In genomic region chr9:114084282-114085073, GRCh38 we compare ENCODE assay signal across 20 cellular contexts. TPM values are rescaled to one million over a fixed set of nuclear protein-coding genes. Genes with fewer than 3 reads are reported as not detected.
DNase-seq lines count a peak whose midpoint lies in the region; ATAC-seq and TF ChIP-seq lines count a peak whose summit lies in the region.
"Had no signal": no experiment of that assay in that cellular context is flagged by ENCODE, and none has a peak within 500 bp of the region (broad histone marks: within the 10 kb centered on the region; RNA-seq: fewer than 3 reads in every experiment).

No MANE protein-coding gene starts in this region.

- no peaks in the 10 kb centered on the region; the same call in 1 of the 2 replicates for H3K36me3 ChIP-seq in WERI-Rb-1
- no peaks in the 10 kb centered on the region for H3K36me3 ChIP-seq in spleen
- H3K36me3 ChIP-seq: SJCRH30 had no signal

- no peaks in the 10 kb centered on the region for H3K9me3 ChIP-seq in WERI-Rb-1 (ENCODE audit: severe bottlenecking)
- no peaks in the 10 kb centered on the region for H3K9me3 ChIP-seq in spleen

- H3K4me3 Mint-ChIP-seq in CD14-positive monocyte: no peak overlapping the region
- H3K4me3 Mint-ChIP-seq in activated CD8-positive, alpha-beta T cell treated with anti-CD3 and anti-CD28 coated beads, Interleukin-2, amount 10 ng/mL, durations not matched to agents 7 days and 5 days: no peak overlapping the region
- no peak overlapping the region for H3K4me3 Mint-ChIP-seq in activated CD4-positive, alpha-beta T cell treated with anti-CD3 and anti-CD28 coated beads, Interleukin-2, amount 10 ng/mL, durations not matched to agents 24 days and 14 days
- H3K4me3 Mint-ChIP-seq: CD4-positive, CD25-positive, alpha-beta regulatory T cell had no signal

- intact Hi-C loops in CD14-positive monocyte (cut with micrococcal nuclease) (no loop called here), spleen (cut with DNase I; ENCODE audit: low total_unique reads) (loop anchor here (10.0 kb wide), 1 partner anchor 210 kb away; no protein-coding TSS in a partner anchor)
- intact Hi-C loops in activated CD4-positive, alpha-beta T cell treated with anti-CD3 and anti-CD28 coated beads, Interleukin-2, amount 10 ng/mL, durations not matched to agents 24 days and 14 days (cut with micrococcal nuclease): no loop called here

- H3K27me3 Mint-ChIP-seq in CD14-positive monocyte (ENCODE audit: low read depth in 3 of 3): peaks cover 0 to 4% (median 3%) of the 10 kb centered on the region in 3 donors
- H3K27me3 Mint-ChIP-seq in activated CD8-positive, alpha-beta T cell treated with anti-CD3 and anti-CD28 coated beads, Interleukin-2, amount 10 ng/mL, durations not matched to agents 7 days and 5 days (ENCODE audit: low read depth): no peaks in the 10 kb centered on the region
- H3K27me3 Mint-ChIP-seq in activated CD4-positive, alpha-beta T cell treated with anti-CD3 and anti-CD28 coated beads, Interleukin-2, amount 10 ng/mL, durations not matched to agents 24 days and 14 days: peaks cover 3% of the 10 kb centered on the region
- H3K27me3 Mint-ChIP-seq: CD4-positive, CD25-positive, alpha-beta regulatory T cell had no signal

- peaks cover 0 to 7% (median 0%) of the 10 kb centered on the region in 7 donors for H3K9me3 Mint-ChIP-seq in CD14-positive monocyte
- H3K9me3 Mint-ChIP-seq in activated CD8-positive, alpha-beta T cell treated with anti-CD3 and anti-CD28 coated beads, Interleukin-2, amount 10 ng/mL, durations not matched to agents 7 days and 5 days (ENCODE audit: insufficient read depth): no peaks in the 10 kb centered on the region
- no peaks in the 10 kb centered on the region for H3K9me3 Mint-ChIP-seq in activated CD4-positive, alpha-beta T cell treated with anti-CD3 and anti-CD28 coated beads, Interleukin-2, amount 10 ng/mL, durations not matched to agents 24 days and 14 days
- H3K9me3 Mint-ChIP-seq: CD4-positive, CD25-positive, alpha-beta regulatory T cell had no signal

- no peak for ATAC-seq in activated CD8-positive, alpha-beta T cell treated with anti-CD3 and anti-CD28 coated beads, Interleukin-2, amount 10 ng/mL, durations not matched to agents 7 days and 5 days
- ATAC-seq: PC-3 had no signal

- 71 to 83% (median 75%) methylated on average over 11 of the region's 11 CpGs for WGBS in spleen, 5 donors

- H3K4me1 Mint-ChIP-seq in CD14-positive monocyte: peaks cover 2% of the 10 kb centered on the region
- H3K4me1 Mint-ChIP-seq in activated CD8-positive, alpha-beta T cell treated with anti-CD3 and anti-CD28 coated beads, Interleukin-2, amount 10 ng/mL, durations not matched to agents 7 days and 5 days (ENCODE audit: low read depth): no peaks in the 10 kb centered on the region
- H3K4me1 Mint-ChIP-seq in activated CD4-positive, alpha-beta T cell treated with anti-CD3 and anti-CD28 coated beads, Interleukin-2, amount 10 ng/mL, durations not matched to agents 24 days and 14 days: peaks cover 2% of the 10 kb centered on the region

- TF ChIP-seq CTCF in CD14-positive monocyte (IDR thresholded peaks at IDR 0.05): no peak
- TF ChIP-seq CTCF in WERI-Rb-1 (IDR thresholded peaks at IDR 0.05; ENCODE audit: low read depth, low read length): no peak
- TF ChIP-seq CTCF in spleen (IDR thresholded peaks at IDR 0.05 in 8 of 11, conservative IDR thresholded peaks at IDR 0.05 in 3 of 11): no peak

- CTCF ChIA-PET in activated CD8-positive, alpha-beta T cell treated with anti-CD3 and anti-CD28 coated beads, Interleukin-2, amount 10 ng/mL, durations not matched to agents 7 days and 5 days (lab: Charles Lee): interaction anchor here (1.2 to 3.7 kb wide), 5 partner anchors 23 to 423 kb away, joined by 3 to 37 read pairs (median 15); no protein-coding TSS in a partner anchor

- POLR2A ChIA-PET in activated CD8-positive, alpha-beta T cell treated with anti-CD3 and anti-CD28 coated beads, Interleukin-2, amount 10 ng/mL, durations not matched to agents 7 days and 5 days (lab: Charles Lee): no interaction called here

- TF ChIP-seq POLR2A in spleen (IDR thresholded peaks at IDR 0.05): no peak

- no peak overlapping the region for H3K27ac Mint-ChIP-seq in CD14-positive monocyte
- H3K27ac Mint-ChIP-seq in activated CD8-positive, alpha-beta T cell treated with anti-CD3 and anti-CD28 coated beads, Interleukin-2, amount 10 ng/mL, durations not matched to agents 7 days and 5 days: no peak overlapping the region
- no peak overlapping the region for H3K27ac Mint-ChIP-seq in activated CD4-positive, alpha-beta T cell treated with anti-CD3 and anti-CD28 coated beads, Interleukin-2, amount 10 ng/mL, durations not matched to agents 24 days and 14 days
- H3K27ac Mint-ChIP-seq: CD4-positive, CD25-positive, alpha-beta regulatory T cell had no signal

- no peaks in the 10 kb centered on the region for H3K36me3 Mint-ChIP-seq in CD14-positive monocyte
- no peaks in the 10 kb centered on the region for H3K36me3 Mint-ChIP-seq in activated CD8-positive, alpha-beta T cell treated with anti-CD3 and anti-CD28 coated beads, Interleukin-2, amount 10 ng/mL, durations not matched to agents 7 days and 5 days (ENCODE audit: low read depth)
- no peaks in the 10 kb centered on the region for H3K36me3 Mint-ChIP-seq in activated CD4-positive, alpha-beta T cell treated with anti-CD3 and anti-CD28 coated beads, Interleukin-2, amount 10 ng/mL, durations not matched to agents 24 days and 14 days (ENCODE audit: low read depth)
- H3K36me3 Mint-ChIP-seq: CD4-positive, CD25-positive, alpha-beta regulatory T cell had no signal

- DNase-seq in CD14-positive monocyte (ENCODE audit: low spot score) (peak; percentile 34), WERI-Rb-1 (no peak), medulla oblongata (ENCODE audit: extremely low spot score) (peak; percentile 16), spleen (peak; percentile 24), NCI-H82 (lab: John Stamatoyannopoulos, UW) (no peak), NOMO-1 treated with dmso at 0.1 percent for 144 hours (lab: John Stamatoyannopoulos, UW; ENCODE audit: unreplicated experiment) (no peak)
- no peak for DNase-seq in activated CD8-positive, alpha-beta T cell treated with anti-CD3 and anti-CD28 coated beads, Interleukin-2, amount 10 ng/mL, durations not matched to agents 7 days and 5 days
- DNase-seq in activated CD4-positive, alpha-beta T cell treated with anti-CD3 and anti-CD28 coated beads, Interleukin-2, amount 10 ng/mL, durations not matched to agents 24 days and 14 days: no peak
- DNase-seq: CD4-positive, CD25-positive, alpha-beta regulatory T cell; COR-L47; KG1; NCI-H1105 treated with DMSO at 0.1 percent for 48 hours; NCI-H1694; NCI-H2081 treated with DMSO at 0.1 percent for 48 hours; NCI-H510A; NCI-H748 treated with DMSO at 0.1 percent for 48 hours; RPMI8226 had no signal

- peaks cover 0 to 4% (median 0%) of the 10 kb centered on the region in 6 donors for H3K4me1 ChIP-seq in spleen

- H3K27me3 ChIP-seq in WERI-Rb-1 (ENCODE audit: insufficient read depth, low read depth, severe bottlenecking) (no peaks in the 10 kb centered on the region), spleen (replicated peaks in 1 of 7) (peaks cover 0 to 8% (median 0%) of the 10 kb centered on the region in 7 donors)
- H3K27me3 ChIP-seq: SJCRH30 had no signal

- H3K4me3 ChIP-seq in WERI-Rb-1 (ENCODE audit: low read depth, low read length) (no peak overlapping the region), spleen (no peak overlapping the region)
- H3K4me3 ChIP-seq: SJCRH30 had no signal

- H3K27ac ChIP-seq in WERI-Rb-1 (peak overlapping the region; percentile 16), spleen (no peak overlapping the region)
- H3K27ac ChIP-seq: SJCRH30 had no signal

RNA-seq across cellular contexts. Expression of gene AMBP, which starts 6.4 kb away (rescaled TPM):
- polyA plus RNA-seq in CD14-positive monocyte: not detected
- total RNA-seq in spleen: 1 to 10 TPM in 1 of 7 donors, not detected in 6; 1.6 TPM
- polyA plus RNA-seq in spleen: under 1 TPM in 2 of 3 donors, not detected in 1; 0.09 to 0.12 TPM
- not detected for total RNA-seq in activated CD8-positive, alpha-beta T cell treated with anti-CD3 and anti-CD28 coated beads, Interleukin-2, amount 10 ng/mL, durations not matched to agents 7 days and 5 days
- total RNA-seq in activated CD4-positive, alpha-beta T cell treated with anti-CD3 and anti-CD28 coated beads, Interleukin-2, amount 10 ng/mL, durations not matched to agents 24 days and 14 days: not detected in 2 replicates
- total RNA-seq: CD4-positive, CD25-positive, alpha-beta regulatory T cell had no signal
- polyA plus RNA-seq: CD4-positive, CD25-positive, alpha-beta regulatory T cell had no signal

RNA-seq across cellular contexts. Expression of gene KIF12, which starts 14.6 kb away (rescaled TPM):
- polyA plus RNA-seq in CD14-positive monocyte (not detected), spleen (under 1 TPM; 0.20 to 0.26 (median 0.23) TPM)
- 1 to 10 TPM in 2 of 7 donors, not detected in 5; 1.0 to 1.5 TPM for total RNA-seq in spleen
- not detected for total RNA-seq in activated CD8-positive, alpha-beta T cell treated with anti-CD3 and anti-CD28 coated beads, Interleukin-2, amount 10 ng/mL, durations not matched to agents 7 days and 5 days
- total RNA-seq in activated CD4-positive, alpha-beta T cell treated with anti-CD3 and anti-CD28 coated beads, Interleukin-2, amount 10 ng/mL, durations not matched to agents 24 days and 14 days: not detected in 2 replicates
- total RNA-seq: CD4-positive, CD25-positive, alpha-beta regulatory T cell; SJCRH30 had no signal
- polyA plus RNA-seq: AG04450; CD4-positive, CD25-positive, alpha-beta regulatory T cell had no signal

Comparison
In these comparisons a context has a peak if more than half of its experiments do, and no peak if none do; other contexts are left out.
1. DNase-seq: peak in CD14-positive monocyte (single experiment), medulla oblongata (single experiment) and spleen (single experiment); none in WERI-Rb-1 (single experiment), activated CD8-positive, alpha-beta T cell treated with anti-CD3 and anti-CD28 coated beads, Interleukin-2, amount 10 ng/mL, durations not matched to agents 7 days and 5 days (single experiment), activated CD4-positive, alpha-beta T cell treated with anti-CD3 and anti-CD28 coated beads, Interleukin-2, amount 10 ng/mL, durations not matched to agents 24 days and 14 days (single experiment), NCI-H82 (single experiment) and NOMO-1 treated with dmso at 0.1 percent for 144 hours (single experiment).